In the genomic region with DNA sequence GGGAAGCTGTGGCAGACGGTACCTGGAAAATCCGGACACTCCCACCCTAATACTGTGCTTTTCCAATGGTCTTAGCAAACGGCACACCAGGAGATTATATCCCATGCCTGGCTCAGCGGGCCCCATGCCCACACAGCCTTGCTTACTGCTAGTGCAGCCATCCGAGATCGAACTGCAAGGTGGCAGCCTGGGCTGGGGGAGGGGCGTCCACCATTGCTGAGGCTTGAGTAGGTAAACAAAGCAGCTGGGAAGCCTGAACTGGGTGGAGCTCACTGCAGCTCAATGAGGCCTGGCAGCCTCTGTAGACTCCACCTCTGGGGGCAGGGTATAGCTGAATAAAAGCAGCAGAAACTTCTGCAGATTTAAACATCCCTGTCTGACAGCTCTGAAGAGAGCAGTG, we compare ENCODE assay signal across 8 cellular contexts.
A peak's percentile ranks its signal among the peaks of the same experiment; 100 is the strongest.
DNase-seq lines count a peak whose midpoint lies in the region; ATAC-seq and TF ChIP-seq lines count a peak whose summit lies in the region.
"Not testable (repeated sequence)": the region's sequence is repeated elsewhere in the genome, so short reads cannot be mapped to it uniquely, and the experiment has no call there.

No MANE protein-coding gene starts in this region.

- not testable (repeated sequence) for H3K27ac Mint-ChIP-seq in CD14-positive monocyte

- intact Hi-C loops in CD14-positive monocyte (cut with micrococcal nuclease); left cardiac atrium (cut with DNase I); right lobe of liver (cut with DNase I); ovary (cut with DNase I): not testable (repeated sequence)

- H3K27me3 ChIP-seq in WERI-Rb-1 (ENCODE audit: insufficient read depth, low read depth, severe bottlenecking); right lobe of liver; ovary: not testable (repeated sequence)

- not testable (repeated sequence) for H3K9me3 Mint-ChIP-seq in CD14-positive monocyte

- 0% methylated on average over 1 of the region's 7 CpGs for WGBS in right lobe of liver (ENCODE audit: insufficient coverage, low coverage, low lambda C conversion rate, missing lambda C conversion rate)
- 50 to 100% (median 84%) methylated on average over 1 to 3 of the region's 7 CpGs for WGBS in ovary, 3 donors

- not testable (repeated sequence) for H3K36me3 Mint-ChIP-seq in CD14-positive monocyte

- TF ChIP-seq CTCF in CD14-positive monocyte (IDR thresholded peaks at IDR 0.05); WERI-Rb-1 (IDR thresholded peaks at IDR 0.05; ENCODE audit: low read depth, low read length); right lobe of liver (IDR thresholded peaks at IDR 0.05); ovary (IDR thresholded peaks at IDR 0.05): not testable (repeated sequence)

- not testable (repeated sequence) for H3K4me1 ChIP-seq in right lobe of liver; ovary (ENCODE audit: insufficient read depth)

- not testable (repeated sequence) for TF ChIP-seq EP300 in ovary (IDR thresholded peaks at IDR 0.05)

- not testable (repeated sequence) for H3K9me3 ChIP-seq in WERI-Rb-1 (ENCODE audit: severe bottlenecking); right lobe of liver; ovary

- not testable (repeated sequence) for H3K4me1 Mint-ChIP-seq in CD14-positive monocyte

- not testable (repeated sequence) for H3K36me3 ChIP-seq in WERI-Rb-1, right lobe of liver, ovary

- not testable (repeated sequence) for ATAC-seq in left cardiac atrium; right lobe of liver; stimulated activated naive CD8-positive, alpha-beta T cell treated with anti-CD3 and anti-CD28 coated beads, Interleukin-15, Interleukin-2, amounts not matched to agents 100 U/mL and 50 U/mL, for 24 hours

- H3K4me3 Mint-ChIP-seq in CD14-positive monocyte: not testable (repeated sequence)

- not testable (repeated sequence) for TF ChIP-seq POLR2A in right lobe of liver (IDR thresholded peaks at IDR 0.05); ovary (IDR thresholded peaks at IDR 0.05)

- DNase-seq in CD14-positive monocyte (ENCODE audit: low spot score): peak; percentile 34
- DNase-seq in WERI-Rb-1: peak; percentile 4
- DNase-seq in activated effector memory CD4-positive, alpha-beta T cell treated with anti-CD3 and anti-CD28 coated beads, Interleukin-2, amount 50 U/mL, for 16 hours: peak; percentile 17
- DNase-seq in effector CD4-positive, alpha-beta T cell: peak; percentile 0
- peak; percentile 10 for DNase-seq in left cardiac atrium
- DNase-seq in right lobe of liver: peak in 2 of 3 donors; percentile 6 to 23
- peak in 3 of 5 donors; percentile 0 to 1 (median 1) for DNase-seq in ovary
- peak; percentile 0 for DNase-seq in stimulated activated naive CD8-positive, alpha-beta T cell treated with anti-CD3 and anti-CD28 coated beads, Interleukin-15, Interleukin-2, amounts not matched to agents 100 U/mL and 50 U/mL, for 24 hours

- H3K27me3 Mint-ChIP-seq in CD14-positive monocyte (ENCODE audit: low read depth in 3 of 3): not testable (repeated sequence)

- H3K4me3 ChIP-seq in WERI-Rb-1 (ENCODE audit: low read depth, low read length); right lobe of liver; ovary: not testable (repeated sequence)

- not testable (repeated sequence) for H3K27ac ChIP-seq in WERI-Rb-1, right lobe of liver, ovary
